Comparison of ENCODE assay signal across 15 cellular contexts in genomic region chr11:12687740-12688139, GRCh38. TPM values are rescaled to one million over a fixed set of nuclear protein-coding genes. Genes with fewer than 3 reads are reported as not detected.
DNase-seq lines count a peak whose midpoint lies in the region; ATAC-seq and TF ChIP-seq lines count a peak whose summit lies in the region.
"Had no signal": no experiment of that assay in that cellular context is flagged by ENCODE, and none has a peak within 500 bp of the region (broad histone marks: within the 10 kb centered on the region; RNA-seq: fewer than 3 reads in every experiment).

No MANE protein-coding gene starts in this region.

- H3K27me3 ChIP-seq in HUES6 (ENCODE audit: control insufficient read depth, insufficient read depth, low read length) (peaks cover 9% of the 10 kb centered on the region; the same call in 1 of the 2 replicates), mammary epithelial cell (ENCODE audit: insufficient read depth, low read length) (no peaks in the 10 kb centered on the region), skeletal muscle tissue (ENCODE audit: control insufficient read depth in 3 of 3, insufficient read depth in 3 of 3, low read length in 3 of 3) (no peaks in the 10 kb centered on the region)

- H2AFZ ChIP-seq in mammary epithelial cell (ENCODE audit: low read depth, low read length), result no peak overlapping the region

- H3K27ac ChIP-seq in HUES6 (ENCODE audit: low read depth, low read length) (no peak overlapping the region; the same call in 1 of the 2 replicates), mammary epithelial cell (ENCODE audit: insufficient read depth, low read depth, low read length) (no peak overlapping the region), skeletal muscle tissue (ENCODE audit: low read depth, low read length) (peak overlapping the region; percentile 98)

- dilution Hi-C loops in mammary epithelial cell (cut with HindIII; ENCODE audit: low sequenced_read_pairs), result no loop called here

- H3K4me3 ChIP-seq in HUES6 (ENCODE audit: low read depth, low read length), result peak overlapping the region; percentile 16; the same call in 1 of the 2 replicates
- no peak overlapping the region for H3K4me3 ChIP-seq in mammary epithelial cell (replicated peaks in 1 of 3; ENCODE audit: insufficient read depth in 1 of 3, low read depth in 2 of 3, low read length in 3 of 3)
- no peak overlapping the region for H3K4me3 ChIP-seq in skeletal muscle tissue (ENCODE audit: low read length in 3 of 3)

- intact Hi-C loops in mammary epithelial cell (cut with micrococcal nuclease), result no loop called here

- H3K9me3 ChIP-seq in HUES6 (ENCODE audit: control insufficient read depth, insufficient read depth, low read depth, low read length) (no peaks in the 10 kb centered on the region), mammary epithelial cell (replicated peaks; ENCODE audit: insufficient read depth, low read length) (no peaks in the 10 kb centered on the region), skeletal muscle tissue (ENCODE audit: control insufficient read depth in 3 of 3, low read length in 3 of 3) (no peaks in the 10 kb centered on the region)

- peaks cover 99% of the 10 kb centered on the region for H3K79me2 ChIP-seq in mammary epithelial cell (ENCODE audit: insufficient read depth, low read length)

- H3K4me2 ChIP-seq in mammary epithelial cell (ENCODE audit: insufficient read depth, low read depth, low read length), result peak overlapping the region; percentile 4

- CTCF ChIA-PET in mammary epithelial cell (lab: Charles Lee; ENCODE audit: low non-redundant PET), result no interaction called here

- no peak for ATAC-seq in HG02973 (IDR thresholded peaks at IDR 0.05; ENCODE audit: unreplicated experiment)
- ATAC-seq: stimulated activated naive CD8-positive, alpha-beta T cell treated with anti-CD3 and anti-CD28 coated beads, Interleukin-15, amount 100 ng/mL, for 72 hours had no signal

- no TSS peak for BruUV-seq in mammary epithelial cell (replicated peaks; lab: Mats Ljungman, UMichigan)

- no peak for TF ChIP-seq CTCF in mammary epithelial cell (conservative IDR thresholded peaks at IDR 0.05 in 1 of 2, IDR thresholded peaks at IDR 0.05 in 1 of 2; ENCODE audit: extremely low read depth in 1 of 2, insufficient read depth in 1 of 2, low read depth in 1 of 2, low read length in 2 of 2)

- no peaks in the 10 kb centered on the region for H3K36me3 ChIP-seq in HUES6 (ENCODE audit: control insufficient read depth, insufficient read depth, low read length)
- no peaks in the 10 kb centered on the region for H3K36me3 ChIP-seq in mammary epithelial cell (ENCODE audit: insufficient read depth, low read length)
- H3K36me3 ChIP-seq in skeletal muscle tissue (ENCODE audit: control insufficient read depth in 3 of 3, insufficient read depth in 3 of 3, low read length in 3 of 3), result no peaks in the 10 kb centered on the region

- WGBS in mammary epithelial cell (ENCODE audit: low coverage, missing lambda C conversion rate), result 58% methylated on average over 3 of the region's 3 CpGs

- no peak for DNase-seq in mammary epithelial cell
- DNase-seq in islet precursor cell, result peak; percentile 90
- no peak for DNase-seq in activated effector memory CD4-positive, alpha-beta T cell treated with anti-CD3 and anti-CD28 coated beads, Interleukin-2, amount 50 U/mL, for 16 hours
- no peak for DNase-seq in GF-D8 (lab: John Stamatoyannopoulos, UW)
- DNase-seq: activated effector memory CD4-positive, alpha-beta T cell treated with Interleukin-2 at 50 U/mL for 16 hours; anterior cingulate cortex; C1 segment of cervical spinal cord; immature natural killer cell; NCI-H1436 treated with DMSO at 0.1 percent for 48 hours; NCI-H524 treated with DMSO at 0.1 percent for 48 hours; stimulated activated naive CD8-positive, alpha-beta T cell treated with anti-CD3 and anti-CD28 coated beads, Interleukin-15, amount 100 ng/mL, for 72 hours had no signal

- H3K4me1 ChIP-seq in HUES6 (ENCODE audit: control insufficient read depth, insufficient read depth, low read length) (peaks cover 84% of the 10 kb centered on the region), mammary epithelial cell (ENCODE audit: insufficient read depth, low read length) (peaks cover 73% of the 10 kb centered on the region), skeletal muscle tissue (ENCODE audit: control insufficient read depth in 3 of 3, insufficient read depth in 3 of 3, low read length in 3 of 3) (peaks cover 68 to 78% (median 75%) of the 10 kb centered on the region in 3 donors)

- H3K9ac ChIP-seq in HUES6 (ENCODE audit: low read length) (no peak overlapping the region), mammary epithelial cell (ENCODE audit: insufficient read depth, low read length) (no peak overlapping the region), skeletal muscle tissue (ENCODE audit: low read depth in 1 of 3, low read length in 3 of 3) (no peak overlapping the region)

- no peaks in the 10 kb centered on the region for H4K20me1 ChIP-seq in mammary epithelial cell (ENCODE audit: insufficient read depth, low read length)

- in situ Hi-C loops in mammary epithelial cell (cut with MboI; ENCODE audit: low sequenced_read_pairs in 2 of 2), result no loop called here

RNA-seq across cellular contexts. Expression of gene TEAD1, which starts 13.5 kb away (rescaled TPM):
- 100 to 1,000 TPM in 1 of 2 donors, 10 to 100 TPM in 1; 93.9 to 107 TPM for total RNA-seq in mammary epithelial cell
- polyA plus RNA-seq in mammary epithelial cell, result 21.3 TPM
- 88.8 TPM for polyA minus RNA-seq in mammary epithelial cell
- total RNA-seq in skeletal muscle tissue, result 55.3 TPM
- total RNA-seq: mononuclear cell had no signal
- polyA plus RNA-seq: immature natural killer cell had no signal
